In the genomic region with DNA sequence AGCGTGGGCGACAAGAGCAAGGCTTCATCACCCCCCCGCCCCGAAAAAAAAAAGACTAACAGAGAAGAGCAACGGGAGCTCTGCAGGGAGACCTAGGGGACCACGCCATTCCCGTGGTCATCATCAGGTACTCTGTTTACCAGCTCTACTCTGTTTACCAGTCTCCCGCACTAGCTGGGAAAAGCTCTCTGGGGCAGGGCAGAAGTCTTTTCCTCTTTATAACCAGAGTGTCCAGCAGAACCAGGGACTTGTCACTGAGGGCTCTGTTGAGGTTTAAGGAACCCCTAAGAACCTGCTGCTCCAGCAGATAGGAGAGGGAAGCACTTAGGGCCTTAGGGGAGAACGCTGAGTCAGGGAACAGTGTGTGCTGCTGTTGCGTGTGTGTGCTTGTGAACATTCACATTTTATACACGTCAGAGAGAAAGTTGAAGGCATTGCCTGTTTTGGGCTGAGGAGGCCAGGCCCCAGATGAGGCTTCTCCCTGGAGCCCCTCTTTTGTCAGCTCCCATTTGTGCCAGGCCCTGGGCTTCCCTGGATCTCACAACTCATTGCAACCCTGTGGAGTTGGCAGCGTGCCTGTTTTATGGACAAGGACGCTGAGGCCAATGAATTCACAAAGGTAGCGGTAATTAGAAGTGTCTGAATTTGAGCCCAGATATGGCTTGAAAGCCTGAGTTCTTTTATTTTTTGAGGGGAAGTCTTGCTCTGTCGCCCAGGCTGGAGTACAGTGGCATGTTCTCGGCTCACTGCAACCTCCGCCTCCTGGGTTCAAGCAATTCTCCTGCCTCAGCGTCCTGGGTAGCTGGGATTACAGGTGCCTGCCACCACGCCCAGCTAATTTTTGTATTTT, we compare ENCODE assay signal across 17 cellular contexts. TPM values are rescaled to one million over a fixed set of nuclear protein-coding genes. Genes with fewer than 3 reads are reported as not detected.
DNase-seq lines count a peak whose midpoint lies in the region; ATAC-seq, FAIRE-seq and TF ChIP-seq lines count a peak whose summit lies in the region.
"Had no signal": no experiment of that assay in that cellular context is flagged by ENCODE, and none has a peak within 500 bp of the region (broad histone marks: within the 10 kb centered on the region; RNA-seq: fewer than 3 reads in every experiment).

No MANE protein-coding gene starts in this region.

- 87% methylated on average over 17 of the region's 19 CpGs for WGBS in mammary epithelial cell (ENCODE audit: low coverage, missing lambda C conversion rate)
- WGBS in HepG2 (ENCODE audit: low lambda C conversion rate): 94% methylated on average over 19 of the region's 19 CpGs

- dilution Hi-C loops in mammary epithelial cell (cut with HindIII; ENCODE audit: low sequenced_read_pairs): no loop called here

- H3K36me3 ChIP-seq in mammary epithelial cell (ENCODE audit: insufficient read depth, low read length) (no peaks in the 10 kb centered on the region), HepG2 (replicated peaks in 1 of 2; ENCODE audit: control insufficient read depth in 1 of 2, insufficient read depth in 2 of 2, low read length in 2 of 2) (no peaks in the 10 kb centered on the region)
- H3K36me3 ChIP-seq: breast epithelium had no signal

- POLR2A ChIA-PET in MCF 10A (lab: Yijun Ruan, JAX): interaction anchor here (0.8 to 7.3 kb wide), 6 partner anchors 10 to 125 kb away, joined by 3 to 70 read pairs (median 4); partner anchors contain the start of genes SELENOT and SIAH2
- POLR2A ChIA-PET in HepG2 (lab: Yijun Ruan, JAX): interaction anchor here (0.6 to 1.9 kb wide), 4 partner anchors 10 to 35 kb away, joined by 3 to 6 read pairs (median 4); partner anchors contain the start of gene SIAH2

- DNase-seq in MCF 10A (ENCODE audit: unreplicated experiment) (peak; percentile 51), mammary epithelial cell (no peak), epithelial cell of esophagus (ENCODE audit: low read depth) (peak; percentile 86), HepG2 (ENCODE audit: low spot score) (no peak), NCI-H82 treated with DMSO at 0.1 percent for 48 hours (lab: John Stamatoyannopoulos, UW; ENCODE audit: unreplicated experiment) (no peak)
- DNase-seq in effector CD4-positive, alpha-beta T cell: no peak
- DNase-seq: activated naive CD4-positive, alpha-beta T cell treated with Interleukin-2 at 50 U/mL for 16 hours; Caco-2; effector memory CD4-positive, alpha-beta T cell; H7; stimulated activated CD4-positive, alpha-beta T cell treated with anti-CD3 and anti-CD28 coated beads, Interleukin-12 subunit alpha, Interleukin-12 subunit beta, amount 100 ng/mL, for 4 hours had no signal

- no peak overlapping the region for H3K4me3 Mint-ChIP-seq in MCF 10A (ENCODE audit: unreplicated experiment)
- no peak overlapping the region for H3K4me3 Mint-ChIP-seq in stimulated activated memory B cell treated with anti-CD40 and anti-IgM and Interleukin-4, amounts not matched to agents 10 μg/mL and 1 μg/mL and 100 μg/mL, for 72 hours

- H3K9ac ChIP-seq in mammary epithelial cell (ENCODE audit: insufficient read depth, low read length) (no peak overlapping the region), HepG2 (ENCODE audit: insufficient read depth, low read depth, low read length) (no peak overlapping the region)

- H3K4me2 ChIP-seq in mammary epithelial cell (ENCODE audit: insufficient read depth, low read depth, low read length): no peak overlapping the region
- H3K4me2 ChIP-seq in HepG2 (ENCODE audit: low read depth, low read length): no peak overlapping the region

- BruUV-seq in MCF 10A (replicated peaks; lab: Mats Ljungman, UMichigan): no TSS peak
- no TSS peak for BruUV-seq in mammary epithelial cell (replicated peaks; lab: Mats Ljungman, UMichigan)
- no TSS peak for BruUV-seq in HepG2 (replicated peaks; lab: Mats Ljungman, UMichigan)

- H3K4me1 ChIP-seq in mammary epithelial cell (ENCODE audit: insufficient read depth, low read length): peaks cover 11% of the 10 kb centered on the region
- H3K4me1 ChIP-seq in HepG2 (ENCODE audit: insufficient read depth, low read length): peaks cover 65% of the 10 kb centered on the region
- H3K4me1 ChIP-seq: breast epithelium had no signal

- intact Hi-C loops in MCF 10A (cut with micrococcal nuclease) (no loop called here), mammary epithelial cell (cut with micrococcal nuclease) (no loop called here), HepG2 (cut with micrococcal nuclease; ENCODE audit: unreplicated experiment) (no loop called here)

- peaks cover 14% of the 10 kb centered on the region for H3K4me1 Mint-ChIP-seq in MCF 10A (ENCODE audit: insufficient read depth, unreplicated experiment)
- peaks cover 6% of the 10 kb centered on the region for H3K4me1 Mint-ChIP-seq in stimulated activated memory B cell treated with anti-CD40 and anti-IgM and Interleukin-4, amounts not matched to agents 10 μg/mL and 1 μg/mL and 100 μg/mL, for 72 hours

- TF ChIP-seq POLR2A in HepG2 (IDR thresholded peaks at IDR 0.05; ENCODE audit: insufficient read depth in 1 of 2, low read depth in 2 of 2, low read length in 2 of 2): no peak

- TF ChIP-seq CTCF in MCF 10A (IDR thresholded peaks at IDR 0.05; ENCODE audit: unreplicated experiment) (no peak), mammary epithelial cell (conservative IDR thresholded peaks at IDR 0.05 in 1 of 2, IDR thresholded peaks at IDR 0.05 in 1 of 2; ENCODE audit: extremely low read depth in 1 of 2, insufficient read depth in 1 of 2, low read depth in 1 of 2, low read length in 2 of 2) (no peak), epithelial cell of esophagus (IDR thresholded peaks at IDR 0.05; ENCODE audit: insufficient read depth, low read depth, low read length, missing control alignments) (no peak), HepG2 (CRISPR knock-in tag; IDR thresholded peaks at IDR 0.05) (no peak)

- no peaks in the 10 kb centered on the region for H3K79me2 ChIP-seq in mammary epithelial cell (ENCODE audit: insufficient read depth, low read length)
- H3K79me2 ChIP-seq in HepG2 (ENCODE audit: insufficient read depth, low read length): no peaks in the 10 kb centered on the region

- no peak overlapping the region for H3K27ac Mint-ChIP-seq in MCF 10A (ENCODE audit: low read depth, unreplicated experiment)
- H3K27ac Mint-ChIP-seq in stimulated activated memory B cell treated with anti-CD40 and anti-IgM and Interleukin-4, amounts not matched to agents 10 μg/mL and 1 μg/mL and 100 μg/mL, for 72 hours: no peak overlapping the region

- ATAC-seq in HepG2: no peak; the same call in 2 of the 3 replicates
- ATAC-seq in stimulated activated memory B cell treated with anti-CD40 and anti-IgM and Interleukin-4, amounts not matched to agents 10 μg/mL and 1 μg/mL and 100 μg/mL, for 72 hours: no peak
- no peak for ATAC-seq in GM21526 (IDR thresholded peaks at IDR 0.05; ENCODE audit: low FRiP score, unreplicated experiment)
- ATAC-seq: activated CD4-positive, CD25-positive, alpha-beta regulatory T cell treated with anti-CD3 and anti-CD28 coated beads, Interleukin-2, amount 50 U/mL, for 24 hours had no signal

- H4K20me1 ChIP-seq in mammary epithelial cell (ENCODE audit: insufficient read depth, low read length): no peaks in the 10 kb centered on the region
- H4K20me1 ChIP-seq in HepG2 (ENCODE audit: insufficient read depth, low read length): no peaks in the 10 kb centered on the region

- no peaks in the 10 kb centered on the region for H3K9me3 ChIP-seq in mammary epithelial cell (replicated peaks; ENCODE audit: insufficient read depth, low read length)
- H3K9me3 ChIP-seq in HepG2 (ENCODE audit: low read length): no peaks in the 10 kb centered on the region
- H3K9me3 ChIP-seq: breast epithelium, Caco-2 had no signal

- H2AFZ ChIP-seq in mammary epithelial cell (ENCODE audit: low read depth, low read length) (no peak overlapping the region), HepG2 (ENCODE audit: low read length) (no peak overlapping the region)

- in situ Hi-C loops in mammary epithelial cell (cut with MboI; ENCODE audit: low sequenced_read_pairs in 2 of 2) (loop anchor here (10.0 kb wide), 2 partner anchors 137 to 417 kb away; no protein-coding TSS in a partner anchor), HepG2 (cut with HindIII; ENCODE audit: extremely low pct_ligation_motif_present, low pct_unique_long_range_greater_than_20kb) (loop anchor here (10.0 kb wide), 2 partner anchors 47 to 137 kb away; no protein-coding TSS in a partner anchor)

- H3K4me3 ChIP-seq in mammary epithelial cell (replicated peaks in 1 of 3; ENCODE audit: insufficient read depth in 1 of 3, low read depth in 2 of 3, low read length in 3 of 3): no peak overlapping the region
- no peak overlapping the region for H3K4me3 ChIP-seq in epithelial cell of esophagus (ENCODE audit: low read length)
- H3K4me3 ChIP-seq in HepG2 (replicated peaks in 1 of 3; ENCODE audit: insufficient read depth in 1 of 3, low read depth in 2 of 3, low read length in 3 of 3): no peak overlapping the region
- H3K4me3 ChIP-seq: breast epithelium had no signal

- H3K9me3 Mint-ChIP-seq in MCF 10A (ENCODE audit: unreplicated experiment): no peaks in the 10 kb centered on the region
- H3K9me3 Mint-ChIP-seq in stimulated activated memory B cell treated with anti-CD40 and anti-IgM and Interleukin-4, amounts not matched to agents 10 μg/mL and 1 μg/mL and 100 μg/mL, for 72 hours: no peaks in the 10 kb centered on the region

- TF ChIP-seq RAD21 in HepG2 (CRISPR knock-in tag; IDR thresholded peaks at IDR 0.05): no peak

- H3K27ac ChIP-seq in mammary epithelial cell (ENCODE audit: insufficient read depth, low read depth, low read length) (no peak overlapping the region), HepG2 (ENCODE audit: extremely low read length, insufficient read depth, low read length) (no peak overlapping the region)
- H3K27ac ChIP-seq: breast epithelium had no signal

- FAIRE-seq in HepG2 (lab: Jason Lieb, UNC): no peak
- FAIRE-seq: frontal cortex, G401.6 had no signal

- no peaks in the 10 kb centered on the region for H3K27me3 Mint-ChIP-seq in MCF 10A (ENCODE audit: insufficient read depth, unreplicated experiment)
- H3K27me3 Mint-ChIP-seq in stimulated activated memory B cell treated with anti-CD40 and anti-IgM and Interleukin-4, amounts not matched to agents 10 μg/mL and 1 μg/mL and 100 μg/mL, for 72 hours: no peaks in the 10 kb centered on the region

- CTCF ChIA-PET in MCF 10A (lab: Yijun Ruan, JAX): interaction anchor here (0.6 to 3.4 kb wide), 6 partner anchors 16 to 137 kb away, joined by 3 to 13 read pairs (median 4); partner anchors contain the start of gene SIAH2
- CTCF ChIA-PET in mammary epithelial cell (lab: Charles Lee; ENCODE audit: low non-redundant PET): no interaction called here
- CTCF ChIA-PET in HepG2 (lab: Yijun Ruan, JAX; ENCODE audit: low intra/inter-chr PET ratio, low total read pairs): no interaction called here

- TF ChIP-seq EP300 in HepG2 (IDR thresholded peaks at IDR 0.05; ENCODE audit: low read depth in 2 of 2, low read length in 2 of 2): no peak
- no peak for TF ChIP-seq EP300 in HepG2 (CRISPR knock-in tag; IDR thresholded peaks at IDR 0.05; ENCODE audit: borderline replicate concordance)

- H3K27me3 ChIP-seq in mammary epithelial cell (ENCODE audit: insufficient read depth, low read length) (no peaks in the 10 kb centered on the region), HepG2 (ENCODE audit: control insufficient read depth in 1 of 2, insufficient read depth in 2 of 2, low read length in 2 of 2) (no peaks in the 10 kb centered on the region)
- H3K27me3 ChIP-seq: breast epithelium had no signal

- H3K36me3 Mint-ChIP-seq in MCF 10A (ENCODE audit: insufficient read depth, unreplicated experiment): no peaks in the 10 kb centered on the region
- H3K36me3 Mint-ChIP-seq in stimulated activated memory B cell treated with anti-CD40 and anti-IgM and Interleukin-4, amounts not matched to agents 10 μg/mL and 1 μg/mL and 100 μg/mL, for 72 hours: no peaks in the 10 kb centered on the region

RNA-seq across cellular contexts. Expression of gene ERICH6, which starts 24.2 kb away (rescaled TPM):
- not detected in 2 replicates for total RNA-seq in MCF 10A (2022)
- not detected for total RNA-seq in mammary epithelial cell
- polyA plus RNA-seq in mammary epithelial cell: 0.02 TPM
- polyA minus RNA-seq in mammary epithelial cell: not detected
- not detected in 2 replicates for total RNA-seq in HepG2 (2016; rRNA removed; fragmentation: Illumina TruSeq; extraction: Trizol)
- total RNA-seq in HepG2 (2016; cell fraction: cytosol; rRNA removed; fragmentation: Illumina TruSeq; extraction: Trizol; ENCODE audit: low read depth): 0.18 TPM in 1 of 2 replicates, not detected in the other
- total RNA-seq in HepG2 (2016; cell fraction: insoluble cytoplasmic fraction; rRNA removed; fragmentation: Illumina TruSeq; extraction: Trizol): 0.09 TPM in 1 of 2 replicates, not detected in the other
- total RNA-seq in HepG2 (2016; cell fraction: membrane; rRNA removed; fragmentation: Illumina TruSeq; extraction: Trizol): 0.15 TPM in 1 of 2 replicates, not detected in the other
- 0.28 TPM in 1 of 2 replicates, not detected in the other for total RNA-seq in HepG2 (2016; cell fraction: nucleus; rRNA removed; fragmentation: Illumina TruSeq; extraction: Trizol)
- 0.03 TPM in 1 of 2 replicates, not detected in the other for polyA plus RNA-seq in HepG2 (2011; rRNA removed)
- 0.03 and 0.18 TPM in 2 replicates for polyA plus RNA-seq in HepG2 (2011; cell fraction: cytosol; rRNA removed)
- polyA plus RNA-seq in HepG2 (2011; cell fraction: nucleus; rRNA removed): 0.10 and 0.48 TPM in 2 replicates
- polyA plus RNA-seq in HepG2 (2012): 0.15 TPM in 1 of 2 replicates, not detected in the other
- not detected in 2 replicates for polyA plus RNA-seq in HepG2 (2016; cell fraction: cytosol; fragmentation: Illumina TruSeq; extraction: Trizol; ENCODE audit: low read depth)
- not detected in 2 replicates for polyA plus RNA-seq in HepG2 (2016; cell fraction: insoluble cytoplasmic fraction; fragmentation: Illumina TruSeq; extraction: Trizol; ENCODE audit: low read depth)
- not detected in 2 replicates for polyA plus RNA-seq in HepG2 (2016; cell fraction: membrane; fragmentation: Illumina TruSeq; extraction: Trizol; ENCODE audit: low read depth)
- not detected in 2 replicates for polyA plus RNA-seq in HepG2 (2016; cell fraction: nucleus; fragmentation: Illumina TruSeq; extraction: Trizol; ENCODE audit: insufficient read depth, low read depth)
- polyA minus RNA-seq in HepG2 (2011; rRNA and poly(A)+ RNA removed; ENCODE audit: low replicate concordance): 0.09 and 0.32 TPM in 2 replicates
- 0.30 TPM in 1 of 2 replicates, not detected in the other for polyA minus RNA-seq in HepG2 (2011; cell fraction: cytosol; rRNA and poly(A)+ RNA removed)
- 0.26 and 0.50 TPM in 2 replicates for polyA minus RNA-seq in HepG2 (2011; cell fraction: nucleus; rRNA and poly(A)+ RNA removed)
- total RNA-seq: Caco-2 had no signal

RNA-seq across cellular contexts. Expression of gene SIAH2, which starts 35.1 kb away (rescaled TPM):
- 20.0 and 35.4 TPM in 2 replicates for total RNA-seq in MCF 10A (2022)
- 10 to 100 TPM; 23.7 to 30.5 TPM for total RNA-seq in mammary epithelial cell
- polyA plus RNA-seq in mammary epithelial cell: 23.9 TPM
- polyA minus RNA-seq in mammary epithelial cell: 91.7 TPM
- total RNA-seq in HepG2 (2016; rRNA removed; fragmentation: Illumina TruSeq; extraction: Trizol): 71.8 and 79.5 TPM in 2 replicates
- total RNA-seq in HepG2 (2016; cell fraction: cytosol; rRNA removed; fragmentation: Illumina TruSeq; extraction: Trizol; ENCODE audit: low read depth): 41.9 and 49.0 TPM in 2 replicates
- 64.5 and 73.0 TPM in 2 replicates for total RNA-seq in HepG2 (2016; cell fraction: insoluble cytoplasmic fraction; rRNA removed; fragmentation: Illumina TruSeq; extraction: Trizol)
- 102 and 124 TPM in 2 replicates for total RNA-seq in HepG2 (2016; cell fraction: membrane; rRNA removed; fragmentation: Illumina TruSeq; extraction: Trizol)
- 38.0 and 42.7 TPM in 2 replicates for total RNA-seq in HepG2 (2016; cell fraction: nucleus; rRNA removed; fragmentation: Illumina TruSeq; extraction: Trizol)
- 117 and 140 TPM in 2 replicates for polyA plus RNA-seq in HepG2 (2011; rRNA removed)
- 63.7 and 115 TPM in 2 replicates for polyA plus RNA-seq in HepG2 (2011; cell fraction: cytosol; rRNA removed)
- 132 and 149 TPM in 2 replicates for polyA plus RNA-seq in HepG2 (2011; cell fraction: nucleus; rRNA removed)
- polyA plus RNA-seq in HepG2 (2012): 62.2 and 69.8 TPM in 2 replicates
- polyA plus RNA-seq in HepG2 (2016; cell fraction: cytosol; fragmentation: Illumina TruSeq; extraction: Trizol; ENCODE audit: low read depth): 51.8 and 68.8 TPM in 2 replicates
- 103 and 110 TPM in 2 replicates for polyA plus RNA-seq in HepG2 (2016; cell fraction: insoluble cytoplasmic fraction; fragmentation: Illumina TruSeq; extraction: Trizol; ENCODE audit: low read depth)
- polyA plus RNA-seq in HepG2 (2016; cell fraction: membrane; fragmentation: Illumina TruSeq; extraction: Trizol; ENCODE audit: low read depth): 106 and 126 TPM in 2 replicates
- polyA plus RNA-seq in HepG2 (2016; cell fraction: nucleus; fragmentation: Illumina TruSeq; extraction: Trizol; ENCODE audit: insufficient read depth, low read depth): 70.3 and 71.0 TPM in 2 replicates
- 134 and 280 TPM in 2 replicates for polyA minus RNA-seq in HepG2 (2011; rRNA and poly(A)+ RNA removed; ENCODE audit: low replicate concordance)
- polyA minus RNA-seq in HepG2 (2011; cell fraction: cytosol; rRNA and poly(A)+ RNA removed): 79.8 and 91.3 TPM in 2 replicates
- 24.6 and 28.0 TPM in 2 replicates for polyA minus RNA-seq in HepG2 (2011; cell fraction: nucleus; rRNA and poly(A)+ RNA removed)

Comparison
In these comparisons a context has a peak if more than half of its experiments do, and no peak if none do; other contexts are left out.
1. DNase-seq: peak in MCF 10A (single experiment) and epithelial cell of esophagus (single experiment); none in mammary epithelial cell (single experiment), HepG2 (single experiment), NCI-H82 treated with DMSO at 0.1 percent for 48 hours (single experiment) and effector CD4-positive, alpha-beta T cell (single experiment).